ENCODE assay signal across 6 cellular contexts in genomic region chr4:175932116-175932515, GRCh38.
"Had no signal": no experiment of that assay in that cellular context is flagged by ENCODE, and none has a peak within 500 bp of the region (broad histone marks: within the 10 kb centered on the region; RNA-seq: fewer than 3 reads in every experiment).

No MANE protein-coding gene starts in this region.

- H3K27me3 Mint-ChIP-seq: IgD-negative memory B cell had no signal

- H3K27ac Mint-ChIP-seq: GM23338, IgD-negative memory B cell had no signal

- H3K4me1 Mint-ChIP-seq: IgD-negative memory B cell had no signal

- H3K4me3 ChIP-seq: GM23338 had no signal

- H3K9me3 Mint-ChIP-seq: GM23338, IgD-negative memory B cell had no signal

- H3K4me2 ChIP-seq: GM23338, KMS-11 had no signal

- H3K4me3 Mint-ChIP-seq: GM23338, IgD-negative memory B cell had no signal

- H3K9ac ChIP-seq: KMS-11 had no signal

- DNase-seq: H7, HCEC 1CT, KBM-7 had no signal

- H3K36me3 Mint-ChIP-seq: IgD-negative memory B cell had no signal

- H3K27ac ChIP-seq: KMS-11 had no signal
